17 cellular contexts compared by ENCODE assay signal in the genomic region with DNA sequence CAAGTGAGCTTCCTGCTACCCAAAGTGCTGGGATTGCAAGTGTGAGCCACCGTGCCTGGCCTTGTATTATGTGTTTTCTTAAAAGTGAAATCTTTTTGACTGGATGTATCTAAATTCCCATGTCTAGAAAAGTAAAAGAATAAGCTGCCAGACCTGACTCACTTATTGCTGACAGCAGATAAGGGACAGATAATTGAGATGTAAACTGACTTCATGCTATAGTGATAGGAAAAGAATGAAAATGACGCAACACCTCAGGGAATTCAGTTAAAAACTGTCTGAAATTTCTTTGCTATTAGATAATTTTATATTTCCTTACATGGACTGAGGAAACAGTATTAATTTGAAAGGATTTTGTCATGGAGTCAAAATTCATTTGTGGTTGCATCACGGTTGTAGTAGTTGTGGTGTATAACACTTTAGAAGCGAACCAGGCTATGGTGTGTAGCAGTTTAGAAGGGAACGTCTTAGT. TPM values are rescaled to one million over a fixed set of nuclear protein-coding genes. Genes with fewer than 3 reads are reported as not detected.
DNase-seq lines count a peak whose midpoint lies in the region; ATAC-seq, FAIRE-seq and TF ChIP-seq lines count a peak whose summit lies in the region.
"Had no signal": no experiment of that assay in that cellular context is flagged by ENCODE, and none has a peak within 500 bp of the region (broad histone marks: within the 10 kb centered on the region; RNA-seq: fewer than 3 reads in every experiment).

No MANE protein-coding gene starts in this region.

- DNase-seq in AG20443 (ENCODE audit: low spot score) (peak; percentile 61), NCI-H226 (peak; percentile 92), H1 (ENCODE audit: low read depth in 1 of 2, low spot score in 2 of 2) (no peak), mesenchymal stem cell (peak; percentile 62), mucosa of gallbladder (ENCODE audit: low spot score) (no peak), DMS153 (lab: John Stamatoyannopoulos, UW) (no peak), anterior cingulate cortex (lab: John Stamatoyannopoulos, UW) (no peak)
- DNase-seq: activated CD8-positive, alpha-beta memory T cell treated with anti-CD3 and anti-CD28 coated beads, Interleukin-2, amount 50 U/mL, for 48 hours; activated naive CD8-positive, alpha-beta T cell treated with anti-CD3 and anti-CD28 coated beads, Interleukin-2, amount 10 ng/mL, durations not matched to agents 7 days and 5 days; CD4-positive, CD25-positive, alpha-beta regulatory T cell; kidney; MV-4-11; stimulated activated naive CD4-positive, alpha-beta T cell had no signal

- CTCF ChIA-PET in H1 (lab: Charles Lee; ENCODE audit: partially characterized antibody) = interaction anchor here (0.7 to 1.6 kb wide), 2 partner anchors 15 to 110 kb away, joined by 6 to 7 read pairs; no protein-coding TSS in a partner anchor

- no peaks in the 10 kb centered on the region for H4K20me1 ChIP-seq in H1 (replicated peaks in 1 of 2; ENCODE audit: control insufficient read depth in 1 of 2, insufficient read depth in 2 of 2, low read length in 2 of 2)

- H2BK120ac ChIP-seq in H1 (replicated peaks; ENCODE audit: low read depth, low read length) (no peak overlapping the region), mesenchymal stem cell (ENCODE audit: low read depth, low read length) (no peak overlapping the region)

- no peak overlapping the region for H3K9ac ChIP-seq in H1 (replicated peaks in 1 of 4; ENCODE audit: extremely low read depth in 1 of 4, low read depth in 3 of 4, low read length in 3 of 4)
- H3K9ac ChIP-seq in mesenchymal stem cell (ENCODE audit: low read length) = peak overlapping the region; percentile 64

- peak; percentile 24 for FAIRE-seq in H1 (lab: Jason Lieb, UNC)
- FAIRE-seq: G401.6, kidney had no signal

- TF ChIP-seq CTCF in H1 (IDR thresholded peaks at IDR 0.05; ENCODE audit: control extremely low read depth in 1 of 3, insufficient read depth in 1 of 3, low read depth in 1 of 3, low read length in 3 of 3) = no peak

- H3K4me3 ChIP-seq in H1 (ENCODE audit: extremely low read depth in 1 of 4, insufficient read depth in 2 of 4, low read depth in 3 of 4, low read length in 4 of 4) (no peak overlapping the region), mesenchymal stem cell (ENCODE audit: insufficient read depth in 1 of 2, low read depth in 1 of 2, low read length in 2 of 2) (no peak overlapping the region)
- H3K4me3 ChIP-seq: HAP-1 had no signal

- H2BK15ac ChIP-seq in H1 (ENCODE audit: low read length) (no peak overlapping the region), mesenchymal stem cell (ENCODE audit: low read depth, poor library complexity, severe bottlenecking) (no peak overlapping the region)

- no peak for TF ChIP-seq RAD21 in H1 (IDR thresholded peaks at IDR 0.05 in 1 of 2, conservative IDR thresholded peaks at IDR 0.05 in 1 of 2; ENCODE audit: low read depth in 2 of 2, low read length in 2 of 2)

- TF ChIP-seq EP300 in H1 (IDR thresholded peaks at IDR 0.05; ENCODE audit: borderline replicate concordance in 1 of 2, low read depth in 2 of 2, low read length in 2 of 2) = no peak

- H4K91ac ChIP-seq in H1 (replicated peaks; ENCODE audit: insufficient read length, low read length) (no peak overlapping the region), mesenchymal stem cell (ENCODE audit: low read length) (no peak overlapping the region)

- no peak overlapping the region for H2AK5ac ChIP-seq in H1 (ENCODE audit: low read depth, low read length)
- H2AK5ac ChIP-seq in mesenchymal stem cell (ENCODE audit: low read length, severe bottlenecking) = no peak overlapping the region

- no peak overlapping the region for H3K4ac ChIP-seq in H1 (replicated peaks; ENCODE audit: insufficient read length, low read depth, low read length)
- peak overlapping the region in 1 of 2 experiments; percentile 49 for H3K4ac ChIP-seq in mesenchymal stem cell (ENCODE audit: low read depth in 1 of 2, low read length in 2 of 2)

- H3K27me3 ChIP-seq in H1 (replicated peaks in 1 of 4; ENCODE audit: control insufficient read depth in 3 of 4, extremely low read depth in 1 of 4, insufficient read depth in 3 of 4, low read length in 3 of 4) (no peaks in the 10 kb centered on the region), mesenchymal stem cell (ENCODE audit: control insufficient read depth in 1 of 2, insufficient read depth in 1 of 2, low read length in 2 of 2) (no peaks in the 10 kb centered on the region)

- TF ChIP-seq POLR2A in H1 (IDR thresholded peaks at IDR 0.05; ENCODE audit: control extremely low read depth in 1 of 2, low read depth in 2 of 2, low read length in 2 of 2) = no peak

- H3K4me2 ChIP-seq in H1 (ENCODE audit: insufficient read depth in 1 of 2, low read depth in 2 of 2, low read length in 2 of 2) (no peak overlapping the region), mesenchymal stem cell (ENCODE audit: low read length, poor library complexity, severe bottlenecking) (no peak overlapping the region)

- H4K5ac ChIP-seq in H1 (ENCODE audit: insufficient read length, low read depth, low read length) = no peak overlapping the region

- ATAC-seq in GM21529 (IDR thresholded peaks at IDR 0.05; ENCODE audit: unreplicated experiment) = no peak
- ATAC-seq: sciatic nerve had no signal

- H2BK12ac ChIP-seq in H1 (ENCODE audit: low read depth, low read length) (no peak overlapping the region), mesenchymal stem cell (ENCODE audit: low read length in 2 of 2) (no peak overlapping the region)

- H3K18ac ChIP-seq in H1 (ENCODE audit: extremely low read depth, low read length) (no peak overlapping the region), mesenchymal stem cell (ENCODE audit: low read depth in 1 of 2, low read length in 2 of 2) (no peak overlapping the region)

- H3K56ac ChIP-seq in H1 (replicated peaks; ENCODE audit: insufficient read length, low read depth, low read length) = no peak overlapping the region

- H3K79me2 ChIP-seq in H1 (ENCODE audit: control insufficient read depth in 1 of 2, insufficient read depth in 2 of 2, low read length in 2 of 2) = no peaks in the 10 kb centered on the region

- POLR2A ChIA-PET in H1 (lab: Charles Lee; ENCODE audit: partially characterized antibody) = no interaction called here

- no peaks in the 10 kb centered on the region for H3K79me1 ChIP-seq in H1 (ENCODE audit: low read depth, low read length)
- H3K79me1 ChIP-seq in mesenchymal stem cell (replicated peaks; ENCODE audit: low read length, poor library complexity, severe bottlenecking) = peaks cover 8% of the 10 kb centered on the region

- no peaks in the 10 kb centered on the region for H3K4me1 ChIP-seq in H1 (replicated peaks in 1 of 4; ENCODE audit: control insufficient read depth in 3 of 4, insufficient read depth in 4 of 4, low read length in 3 of 4)
- no peaks in the 10 kb centered on the region for H3K4me1 ChIP-seq in mesenchymal stem cell (ENCODE audit: control insufficient read depth, insufficient read depth, low read depth, low read length)
- H3K4me1 ChIP-seq: HAP-1 had no signal

- H3K9me3 ChIP-seq in H1 (ENCODE audit: insufficient read depth in 2 of 2, low read depth in 1 of 2, low read length in 1 of 2) = no peaks in the 10 kb centered on the region
- H3K9me3 ChIP-seq in mesenchymal stem cell (ENCODE audit: control insufficient read depth, low read length) = no peaks in the 10 kb centered on the region
- H3K9me3 ChIP-seq: HAP-1 had no signal

- H4K8ac ChIP-seq in H1 (ENCODE audit: extremely low read depth, insufficient read depth, low read length) (no peak overlapping the region), mesenchymal stem cell (ENCODE audit: low read length) (no peak overlapping the region)

- no peak overlapping the region for H2BK20ac ChIP-seq in H1 (ENCODE audit: low read length)

- H3K14ac ChIP-seq in H1 (ENCODE audit: insufficient read length) (no peak overlapping the region), mesenchymal stem cell (ENCODE audit: low read length in 2 of 2) (no peak overlapping the region)

- H3K27ac ChIP-seq in H1 (ENCODE audit: low read depth, low read length) = no peak overlapping the region
- no peak overlapping the region for H3K27ac ChIP-seq in mesenchymal stem cell (ENCODE audit: low read length, poor library complexity, severe bottlenecking)

- 94% methylated on average over 5 of the region's 5 CpGs; no CpG with 5 or more reads in 1 of the 2 experiments for WGBS in H1 (ENCODE audit: extremely low coverage in 1 of 2, insufficient coverage in 1 of 2, insufficient read length in 1 of 2, insufficient replicate concordance in 2 of 2, low coverage in 1 of 2, low lambda C conversion rate in 2 of 2, missing lambda C conversion rate in 1 of 2), 2 experiments
- 78% methylated on average over 4 of the region's 5 CpGs for whole genome bisulfite sequencing in mesenchymal stem cell

- H2AFZ ChIP-seq in H1 (ENCODE audit: low read length) (no peak overlapping the region), mesenchymal stem cell (ENCODE audit: low read depth, low read length) (no peak overlapping the region)

- H2BK5ac ChIP-seq in H1 (ENCODE audit: low read depth, low read length) (no peak overlapping the region), mesenchymal stem cell (ENCODE audit: low read depth, low read length, poor library complexity, severe bottlenecking) (no peak overlapping the region)

- H3K23ac ChIP-seq in H1 (ENCODE audit: insufficient read length) (no peak overlapping the region), mesenchymal stem cell (ENCODE audit: low read length in 2 of 2) (no peak overlapping the region)

- H3K36me3 ChIP-seq in H1 (ENCODE audit: control insufficient read depth in 2 of 4, insufficient read depth in 4 of 4, low read length in 3 of 4) (peaks cover 0 to 2% (median 0%) of the 10 kb centered on the region in 4 experiments; a peak in 2 of 8 replicates), mesenchymal stem cell (ENCODE audit: control insufficient read depth in 1 of 2, insufficient read depth in 2 of 2, low read depth in 1 of 2, low read length in 2 of 2) (peaks cover 16 to 46% of the 10 kb centered on the region in 2 experiments)

- H3K23me2 ChIP-seq in H1 (ENCODE audit: low read depth, low read length) = no peaks in the 10 kb centered on the region

TF ChIP-seq in H1, 55 proteins besides CTCF, POLR2A, EP300 and RAD21:
- TF ChIP-seq BRCA1 (IDR thresholded peaks at IDR 0.05; ENCODE audit: low read depth, low read length) (no peak), TBP (IDR thresholded peaks at IDR 0.05; ENCODE audit: low read depth, low read length) (no peak)

RNA-seq across cellular contexts. Expression of gene TTC27, which starts 19.4 kb away (rescaled TPM):
- total RNA-seq in H1 (2021; fragmentation: NEBNext Ultra II Directional; extraction: Animal tissue kit (Norgen Biotek cat#: 25700)) = 25.7 and 29.1 TPM in 2 replicates
- polyA plus RNA-seq in H1 (2011; rRNA removed) = 12.9 and 13.8 TPM in 2 replicates
- 14.0 TPM for polyA plus RNA-seq in H1 (2011; cell fraction: cytosol; rRNA removed)
- polyA plus RNA-seq in H1 (2011; cell fraction: nucleus; rRNA removed) = 10.7 TPM
- 15.3 to 23.5 TPM (median 19.7 TPM) in 4 replicates for polyA plus RNA-seq in H1 (2012, experiment 1 of 2)
- 1.9 TPM for polyA plus RNA-seq in H1 (2012, experiment 2 of 2)
- polyA plus RNA-seq in H1 (2013, experiment 1 of 2) = 16.5 TPM
- 15.3 TPM for polyA plus RNA-seq in H1 (2013, experiment 2 of 2)
- polyA minus RNA-seq in H1 (2011; rRNA and poly(A)+ RNA removed) = 27.1 and 34.3 TPM in 2 replicates
- polyA minus RNA-seq in H1 (2011; cell fraction: cytosol; rRNA and poly(A)+ RNA removed) = 9.8 TPM
- 39.9 TPM for polyA minus RNA-seq in H1 (2011; cell fraction: nucleus; rRNA and poly(A)+ RNA removed)
- 8.3 TPM for polyA plus RNA-seq in mesenchymal stem cell (2013, experiment 1 of 2)
- polyA plus RNA-seq in mesenchymal stem cell (2013, experiment 2 of 2) = 11.0 TPM
- 10.4 TPM for total RNA-seq in mucosa of gallbladder

Comparison
In these comparisons a context has a peak if more than half of its experiments do, and no peak if none do; other contexts are left out.
1. DNase-seq: peak in AG20443 (single experiment), NCI-H226 (single experiment) and mesenchymal stem cell (single experiment); none in H1 (0 of 2), mucosa of gallbladder (single experiment), DMS153 (single experiment) and anterior cingulate cortex (0 of 58).